ENCODE assay signal across 8 cellular contexts in genomic region chr17:29591737-29592624, GRCh38. TPM values are rescaled to one million over a fixed set of nuclear protein-coding genes. Genes with fewer than 3 reads are reported as not detected.
A peak's percentile ranks its signal among the peaks of the same experiment; 100 is the strongest.
DNase-seq lines count a peak whose midpoint lies in the region; ATAC-seq, FAIRE-seq and TF ChIP-seq lines count a peak whose summit lies in the region.

No MANE protein-coding gene starts in this region.

- no TSS peak for BruUV-seq in A673 (replicated peaks; lab: Mats Ljungman, UMichigan)

- CTCF ChIA-PET in A673 (lab: Charles Lee), result interaction anchor here (0.5 to 2.6 kb wide), 15 partner anchors 13 to 886 kb away, joined by 3 to 16 read pairs (median 4); no protein-coding TSS in a partner anchor

- peak; percentile 34 for ATAC-seq in GM19467 (IDR thresholded peaks at IDR 0.05; ENCODE audit: unreplicated experiment)
- ATAC-seq in body of pancreas, result peak; percentile 59
- ATAC-seq in gastrocnemius medialis, result peak; percentile 31 to 37
- ATAC-seq in HG03571 (IDR thresholded peaks at IDR 0.05; ENCODE audit: unreplicated experiment), result no peak

- WGBS in body of pancreas, 2 donors, result 19 to 30% methylated on average over 13 to 27 of the region's 27 CpGs

- in situ Hi-C loops in gastrocnemius medialis (cut with MboI; ENCODE audit: low sequenced_read_pairs in 4 of 4), result loop anchor here in 1 of 4 donors (25.0 kb wide), 1 partner anchor 345 kb away; the partner anchor contains the start of genes EFCAB5 and SSH2

- H3K27me3 ChIP-seq in A673 (replicated peaks; ENCODE audit: insufficient read depth, low read depth, low read length, poor library complexity) (no peaks in the 10 kb centered on the region), body of pancreas (no peaks in the 10 kb centered on the region), gastrocnemius medialis (no peaks in the 10 kb centered on the region)

- H3K4me3 ChIP-seq in A673 (ENCODE audit: low read depth, low read length, poor library complexity, severe bottlenecking) (peak overlapping the region; percentile 97), body of pancreas (no peak overlapping the region), iPS-11a (ENCODE audit: low read depth, low read length) (peak overlapping the region; percentile 67), gastrocnemius medialis (peak overlapping the region; percentile 58 to 89 (median 66))

- H3K4me1 ChIP-seq in A673 (ENCODE audit: insufficient read depth, low read length, poor library complexity, severe bottlenecking) (peaks cover 72% of the 10 kb centered on the region), body of pancreas (peaks cover 61% of the 10 kb centered on the region), gastrocnemius medialis (peaks cover 49 to 57% of the 10 kb centered on the region in 2 donors)

- peak in 2 of 3 donors; percentile 34 to 37 for TF ChIP-seq POLR2A in body of pancreas (IDR thresholded peaks at IDR 0.05)
- no peak for TF ChIP-seq POLR2A in gastrocnemius medialis (IDR thresholded peaks at IDR 0.05)

- POLR2A ChIA-PET in A673 (lab: Charles Lee; ENCODE audit: low non-redundant PET), result interaction anchor here (0.6 to 1.0 kb wide), 5 partner anchors 12 to 25 kb away, joined by 3 to 17 read pairs (median 4); partner anchors contain the start of gene ABHD15

- intact Hi-C loops in A673 (cut with micrococcal nuclease; ENCODE audit: unreplicated experiment), result loop anchor here (1.0 kb wide), 2 partner anchors 12 to 24 kb away; partner anchors contain the start of gene TP53I13
- intact Hi-C loops in body of pancreas (cut with DNase I), result no loop called here
- intact Hi-C loops in gastrocnemius medialis (cut with DNase I; ENCODE audit: low total_unique reads), result loop anchor here (1.0 to 2.0 kb wide), 2 partner anchors 12 to 21 kb away; no protein-coding TSS in a partner anchor

- H3K36me3 ChIP-seq in A673 (ENCODE audit: insufficient read depth, low read length, poor library complexity, severe bottlenecking) (no peaks in the 10 kb centered on the region), body of pancreas (replicated peaks in 1 of 2; ENCODE audit: insufficient read depth in 1 of 2, low read depth in 2 of 2) (no peaks in the 10 kb centered on the region), gastrocnemius medialis (no peaks in the 10 kb centered on the region)

- H3K9me3 ChIP-seq in A673 (ENCODE audit: low read depth, low read length, poor library complexity, severe bottlenecking), result no peaks in the 10 kb centered on the region
- no peaks in the 10 kb centered on the region for H3K9me3 ChIP-seq in body of pancreas
- no peaks in the 10 kb centered on the region for H3K9me3 ChIP-seq in gastrocnemius medialis

- TF ChIP-seq CTCF in A673 (conservative IDR thresholded peaks at IDR 0.05; ENCODE audit: low read depth, low read length) (peak; percentile 99), body of pancreas (IDR thresholded peaks at IDR 0.05) (peak; percentile 93 to 97 (median 96)), gastrocnemius medialis (IDR thresholded peaks at IDR 0.05 in 4 of 5, conservative IDR thresholded peaks at IDR 0.05 in 1 of 5) (peak; percentile 95 to 99 (median 98))

- DNase-seq in A673 (ENCODE audit: low spot score) (peak; percentile 98), NCI-H2107 (lab: John Stamatoyannopoulos, UW) (peak; percentile 73), body of pancreas (peak; percentile 86 to 92 (median 88)), gastrocnemius medialis (peak; percentile 73 to 82)

- FAIRE-seq in TTC549 (lab: Jason Lieb, UNC), result peak; percentile 63

- peak overlapping the region; percentile 83 for H3K27ac ChIP-seq in A673 (ENCODE audit: low read depth, low read length, poor library complexity, severe bottlenecking)
- peak overlapping the region in 3 of 4 donors; percentile 14 to 71 (median 70) for H3K27ac ChIP-seq in body of pancreas
- peak overlapping the region; percentile 85 to 98 (median 93) for H3K27ac ChIP-seq in gastrocnemius medialis

RNA-seq across cellular contexts. Expression of gene ANKRD13B, which starts 1.0 kb away (rescaled TPM):
- total RNA-seq in A673 (2021) (81.5 and 98.7 TPM in 2 replicates), body of pancreas (1 to 10 TPM; 4.3 to 8.0 TPM), gastrocnemius medialis (10 to 100 TPM in 1 of 4 donors, 1 to 10 TPM in 3; 8.2 to 11.5 (median 9.2) TPM)

RNA-seq across cellular contexts. Expression of gene GIT1, which starts 2.5 kb away (rescaled TPM):
- total RNA-seq in A673 (2021), result 120 and 125 TPM in 2 replicates
- 10 to 100 TPM; 26.7 to 34.3 TPM for total RNA-seq in body of pancreas
- total RNA-seq in gastrocnemius medialis, result 10 to 100 TPM; 30.2 to 62.2 (median 41.1) TPM

RNA-seq across cellular contexts. Expression of gene TP53I13, which starts 23.5 kb away (rescaled TPM):
- 34.6 and 41.4 TPM in 2 replicates for total RNA-seq in A673 (2021)
- total RNA-seq in body of pancreas, result 10 to 100 TPM; 56.3 to 62.3 TPM
- total RNA-seq in gastrocnemius medialis, result 10 to 100 TPM; 31.0 to 50.2 (median 32.1) TPM

RNA-seq across cellular contexts. Expression of gene ABHD15, which starts 25.1 kb away (rescaled TPM):
- total RNA-seq in A673 (2021) (5.4 and 8.0 TPM in 2 replicates), body of pancreas (10 to 100 TPM in 1 of 2 donors, 1 to 10 TPM in 1; 9.2 to 11.9 TPM), gastrocnemius medialis (1 to 10 TPM; 2.6 to 5.7 (median 5.0) TPM)

RNA-seq across cellular contexts. Expression of gene CORO6, which starts 30.7 kb away (rescaled TPM):
- total RNA-seq in A673 (2021) (19.7 and 28.9 TPM in 2 replicates), body of pancreas (1 to 10 TPM; 2.3 to 5.6 TPM), gastrocnemius medialis (100 to 1,000 TPM; 409 to 694 (median 563) TPM)

Comparison
In these comparisons a context has a peak if more than half of its experiments do, and no peak if none do; other contexts are left out.
1. H3K4me3 ChIP-seq: peak in A673 (single experiment), iPS-11a (single experiment) and gastrocnemius medialis (4 of 4); none in body of pancreas (0 of 2).
2. POLR2A ChIP-seq: peak in body of pancreas (2 of 3); none in gastrocnemius medialis (0 of 2).
3. Peak in every context shown above with its lines, with median percentiles within 50 percentile points of each other: DNase-seq, H3K27ac ChIP-seq and CTCF ChIP-seq.